In the genomic region with DNA sequence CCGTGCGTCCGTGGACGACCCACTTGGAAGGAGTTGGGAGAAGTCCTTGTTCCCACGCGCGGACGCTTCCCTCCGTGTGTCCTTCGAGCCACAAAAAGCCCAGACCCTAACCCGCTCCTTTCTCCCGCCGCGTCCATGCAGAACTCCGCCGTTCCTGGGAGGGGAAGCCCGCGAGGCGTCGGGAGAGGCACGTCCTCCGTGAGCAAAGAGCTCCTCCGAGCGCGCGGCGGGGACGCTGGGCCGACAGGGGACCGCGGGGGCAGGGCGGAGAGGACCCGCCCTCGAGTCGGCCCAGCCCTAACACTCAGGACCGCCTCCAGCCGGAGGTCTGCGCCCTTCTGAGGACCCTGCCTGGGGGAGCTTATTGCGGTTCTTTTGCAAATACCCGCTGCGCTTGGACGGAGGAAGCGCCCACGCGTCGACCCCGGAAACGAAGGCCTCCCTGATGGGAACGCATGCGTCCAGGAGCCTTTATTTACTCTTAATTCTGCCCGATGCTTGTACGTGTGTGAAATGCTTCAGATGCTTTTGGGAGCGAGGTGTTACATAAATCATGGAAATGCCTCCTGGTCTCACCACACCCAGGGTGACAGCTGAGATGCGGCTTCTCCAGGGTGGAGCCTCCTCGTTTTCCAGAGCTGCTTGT, we compare ENCODE assay signal across 8 cellular contexts. TPM values are rescaled to one million over a fixed set of nuclear protein-coding genes. Genes with fewer than 3 reads are reported as not detected.
DNase-seq lines count a peak whose midpoint lies in the region; ATAC-seq and TF ChIP-seq lines count a peak whose summit lies in the region.

No MANE protein-coding gene starts in this region.

- TF ChIP-seq CTCF in MCF 10A (IDR thresholded peaks at IDR 0.05; ENCODE audit: unreplicated experiment) (no peak), testis (IDR thresholded peaks at IDR 0.05) (no peak)

- no peaks in the 10 kb centered on the region for H3K27me3 ChIP-seq in testis

- BruUV-seq in MCF 10A (replicated peaks; lab: Mats Ljungman, UMichigan) = TSS peak; percentile 39

- CTCF ChIA-PET in MCF 10A (lab: Yijun Ruan, JAX) = interaction anchor here (0.7 kb wide), 1 partner anchor 12 kb away, joined by 3 read pairs; no protein-coding TSS in a partner anchor

- no peaks in the 10 kb centered on the region for H3K9me3 Mint-ChIP-seq in MCF 10A (ENCODE audit: unreplicated experiment)

- WGBS in testis, 2 donors = 3% methylated on average over 16 to 46 of the region's 55 CpGs

- H3K27ac Mint-ChIP-seq in MCF 10A (ENCODE audit: low read depth, unreplicated experiment) = peak overlapping the region; percentile 23

- POLR2A ChIA-PET in MCF 10A (lab: Yijun Ruan, JAX) = interaction anchor here (0.8 to 2.3 kb wide), 8 partner anchors 8 to 34 kb away, joined by 3 to 11 read pairs (median 4); partner anchors contain the start of gene PRMT2

- peaks cover 7% of the 10 kb centered on the region for H3K4me1 ChIP-seq in testis

- TF ChIP-seq POLR2A in testis (IDR thresholded peaks at IDR 0.05) = no peak

- peak overlapping the region; percentile 40 to 51 for H3K4me3 ChIP-seq in testis

- peak overlapping the region; percentile 77 for H3K4me3 Mint-ChIP-seq in MCF 10A (ENCODE audit: unreplicated experiment)

- intact Hi-C loops in Right ventricle myocardium superior (cut with DNase I) (no loop called here), cardiac septum (cut with DNase I) (no loop called here), MCF 10A (cut with micrococcal nuclease) (no loop called here), testis (cut with DNase I; ENCODE audit: low total_unique reads) (no loop called here)

- H3K4me1 Mint-ChIP-seq in MCF 10A (ENCODE audit: insufficient read depth, unreplicated experiment) = peaks cover 21% of the 10 kb centered on the region

- H3K36me3 ChIP-seq in testis (ENCODE audit: low read depth, missing control alignments) = no peaks in the 10 kb centered on the region

- no peaks in the 10 kb centered on the region for H3K27me3 Mint-ChIP-seq in MCF 10A (ENCODE audit: insufficient read depth, unreplicated experiment)

- H3K27ac ChIP-seq in testis = no peak overlapping the region

- H3K9me3 ChIP-seq in testis = no peaks in the 10 kb centered on the region

- DNase-seq in Right ventricle myocardium superior = peak; percentile 39
- DNase-seq in cardiac septum (ENCODE audit: low spot score) = no peak
- peak; percentile 65 for DNase-seq in NCI-H345 (lab: John Stamatoyannopoulos, UW)
- peak; percentile 43 for DNase-seq in MCF 10A (ENCODE audit: unreplicated experiment)
- DNase-seq in kidney tubule cell (ENCODE audit: low spot score) = peak; percentile 46
- DNase-seq in testis = no peak
- DNase-seq in AML-193 (lab: John Stamatoyannopoulos, UW) = no peak

- peaks cover 16% of the 10 kb centered on the region for H3K36me3 Mint-ChIP-seq in MCF 10A (ENCODE audit: insufficient read depth, unreplicated experiment)

- ATAC-seq in Right ventricle myocardium superior (ENCODE audit: poor library complexity) (peak; percentile 59), HG03378 (IDR thresholded peaks at IDR 0.05; ENCODE audit: unreplicated experiment) (no peak)

RNA-seq across cellular contexts. Expression of gene PRMT2, which starts 32.4 kb away (rescaled TPM):
- total RNA-seq in Right ventricle myocardium superior = 49.8 TPM
- 76.5 TPM for total RNA-seq in cardiac septum
- 60.2 and 62.2 TPM in 2 replicates for total RNA-seq in MCF 10A (2022)
- total RNA-seq in testis = 10 to 100 TPM; 81.6 to 88.9 TPM
- polyA plus RNA-seq in testis (ENCODE audit: insufficient read depth, low read depth, low replicate concordance) = 59.4 TPM

Comparison
In these comparisons a context has a peak if more than half of its experiments do, and no peak if none do; other contexts are left out.
1. DNase-seq: peak in Right ventricle myocardium superior (single experiment), NCI-H345 (single experiment), MCF 10A (single experiment) and kidney tubule cell (single experiment); none in cardiac septum (single experiment), testis (single experiment) and AML-193 (0 of 2).